ENCODE assay signal across 1 cellular context in genomic region chr6:154414021-154414813, GRCh38.
TF ChIP-seq lines count a peak whose summit lies in the region.

No MANE protein-coding gene starts in this region.

TF ChIP-seq in HepG2, 621 proteins besides CTCF, POLR2A, EP300 and RAD21 (continued from another document and continues in another):
- TF ChIP-seq ZC3H4 (CRISPR knock-in tag; IDR thresholded peaks at IDR 0.05; ENCODE audit: borderline replicate concordance) (no peak), ZNF776 (CRISPR knock-in tag; IDR thresholded peaks at IDR 0.05) (no peak), ZNF678 (CRISPR knock-in tag; IDR thresholded peaks at IDR 0.05) (no peak), ZNF720 (CRISPR knock-in tag; IDR thresholded peaks at IDR 0.05) (no peak), IRF1 (CRISPR knock-in tag; IDR thresholded peaks at IDR 0.05; ENCODE audit: low read depth) (no peak), GFI1 (CRISPR knock-in tag; IDR thresholded peaks at IDR 0.05; ENCODE audit: borderline replicate concordance) (0 out of 2 replicates have a peak, but pooled peaks have one; percentile 51), KLF15 (CRISPR knock-in tag; IDR thresholded peaks at IDR 0.05; ENCODE audit: borderline replicate concordance) (no peak), ZNF670 (CRISPR knock-in tag; IDR thresholded peaks at IDR 0.05; ENCODE audit: borderline replicate concordance) (peak; percentile 63; the same call in 1 of the 2 replicates), KLF16 (CRISPR knock-in tag; IDR thresholded peaks at IDR 0.05) (peak in 1 of 2 experiments; percentile 59; a peak in 1 of 4 replicates), ZNF264 (CRISPR knock-in tag; IDR thresholded peaks at IDR 0.05) (no peak), PREB (CRISPR knock-in tag; IDR thresholded peaks at IDR 0.05) (no peak), ZNF879 (CRISPR knock-in tag; IDR thresholded peaks at IDR 0.05) (no peak), ZNF543 (CRISPR knock-in tag; IDR thresholded peaks at IDR 0.05) (no peak), CBX2 (IDR thresholded peaks at IDR 0.05; ENCODE audit: low read depth, low read length) (no peak), CBX2 (CRISPR knock-in tag; IDR thresholded peaks at IDR 0.05; ENCODE audit: low read depth) (no peak), ATF3 (CRISPR knock-in tag; IDR thresholded peaks at IDR 0.05) (peak; percentile 60), PHF5A (CRISPR knock-in tag; IDR thresholded peaks at IDR 0.05; ENCODE audit: low read depth, unreplicated experiment) (no peak), ZBTB1 (CRISPR knock-in tag; IDR thresholded peaks at IDR 0.05; ENCODE audit: borderline replicate concordance) (no peak), POLR2AphosphoS2 (IDR thresholded peaks at IDR 0.05; ENCODE audit: low read depth, low read length) (no peak), CHD4 (IDR thresholded peaks at IDR 0.05; ENCODE audit: borderline replicate concordance, low read length) (no peak), YY1 (IDR thresholded peaks at IDR 0.05; ENCODE audit: insufficient read depth, insufficient replicate concordance, low read depth, low read length) (no peak), HOXA7 (CRISPR knock-in tag; IDR thresholded peaks at IDR 0.05) (no peak), KMT2B (CRISPR knock-in tag; IDR thresholded peaks at IDR 0.05) (no peak), GATA4 (IDR thresholded peaks at IDR 0.05; ENCODE audit: borderline replicate concordance, low read depth) (no peak), CREBL2 (CRISPR knock-in tag; IDR thresholded peaks at IDR 0.05; ENCODE audit: borderline replicate concordance) (no peak), DNMT3B (CRISPR knock-in tag; conservative IDR thresholded peaks at IDR 0.05) (no peak), ZNF263 (CRISPR knock-in tag; IDR thresholded peaks at IDR 0.05) (no peak), TFDP2 (CRISPR knock-in tag; IDR thresholded peaks at IDR 0.05) (no peak), PBX3 (CRISPR knock-in tag; IDR thresholded peaks at IDR 0.05; ENCODE audit: borderline replicate concordance) (no peak), HIC2 (CRISPR knock-in tag; IDR thresholded peaks at IDR 0.05; ENCODE audit: low read depth) (no peak), ZNF12 (CRISPR knock-in tag; IDR thresholded peaks at IDR 0.05) (0 out of 2 replicates have a peak, but pooled peaks have one; percentile 17), ZNF75D (CRISPR knock-in tag; IDR thresholded peaks at IDR 0.05; ENCODE audit: borderline replicate concordance) (no peak), ZNF331 (CRISPR knock-in tag; IDR thresholded peaks at IDR 0.05) (peak; percentile 56; the same call in 1 of the 2 replicates), ZBTB14 (CRISPR knock-in tag; IDR thresholded peaks at IDR 0.05) (no peak), ZNF256 (CRISPR knock-in tag; conservative IDR thresholded peaks at IDR 0.05) (no peak), ZNF780A (CRISPR knock-in tag; IDR thresholded peaks at IDR 0.05) (no peak), NKX3-1 (CRISPR knock-in tag; IDR thresholded peaks at IDR 0.05) (no peak), ZFP37 (CRISPR knock-in tag; IDR thresholded peaks at IDR 0.05; ENCODE audit: borderline replicate concordance) (no peak), ZNF10 (CRISPR knock-in tag; IDR thresholded peaks at IDR 0.05; ENCODE audit: borderline replicate concordance, low read depth) (no peak), MIER3 (CRISPR knock-in tag; IDR thresholded peaks at IDR 0.05; ENCODE audit: borderline replicate concordance) (peak; percentile 77), ZNF343 (CRISPR knock-in tag; IDR thresholded peaks at IDR 0.05) (no peak), CHD2 (IDR thresholded peaks at IDR 0.05; ENCODE audit: low read depth, low read length) (no peak), ZNF326 (CRISPR knock-in tag; IDR thresholded peaks at IDR 0.05; ENCODE audit: borderline replicate concordance) (no peak), ZNF17 (CRISPR knock-in tag; IDR thresholded peaks at IDR 0.05) (no peak), SRSF1 (optimal IDR thresholded peaks at IDR 0.05; ENCODE audit: low read depth, low read length) (no peak), ZNF382 (CRISPR knock-in tag; IDR thresholded peaks at IDR 0.05; ENCODE audit: borderline replicate concordance) (no peak)
- TF ChIP-seq, protein P1, sequence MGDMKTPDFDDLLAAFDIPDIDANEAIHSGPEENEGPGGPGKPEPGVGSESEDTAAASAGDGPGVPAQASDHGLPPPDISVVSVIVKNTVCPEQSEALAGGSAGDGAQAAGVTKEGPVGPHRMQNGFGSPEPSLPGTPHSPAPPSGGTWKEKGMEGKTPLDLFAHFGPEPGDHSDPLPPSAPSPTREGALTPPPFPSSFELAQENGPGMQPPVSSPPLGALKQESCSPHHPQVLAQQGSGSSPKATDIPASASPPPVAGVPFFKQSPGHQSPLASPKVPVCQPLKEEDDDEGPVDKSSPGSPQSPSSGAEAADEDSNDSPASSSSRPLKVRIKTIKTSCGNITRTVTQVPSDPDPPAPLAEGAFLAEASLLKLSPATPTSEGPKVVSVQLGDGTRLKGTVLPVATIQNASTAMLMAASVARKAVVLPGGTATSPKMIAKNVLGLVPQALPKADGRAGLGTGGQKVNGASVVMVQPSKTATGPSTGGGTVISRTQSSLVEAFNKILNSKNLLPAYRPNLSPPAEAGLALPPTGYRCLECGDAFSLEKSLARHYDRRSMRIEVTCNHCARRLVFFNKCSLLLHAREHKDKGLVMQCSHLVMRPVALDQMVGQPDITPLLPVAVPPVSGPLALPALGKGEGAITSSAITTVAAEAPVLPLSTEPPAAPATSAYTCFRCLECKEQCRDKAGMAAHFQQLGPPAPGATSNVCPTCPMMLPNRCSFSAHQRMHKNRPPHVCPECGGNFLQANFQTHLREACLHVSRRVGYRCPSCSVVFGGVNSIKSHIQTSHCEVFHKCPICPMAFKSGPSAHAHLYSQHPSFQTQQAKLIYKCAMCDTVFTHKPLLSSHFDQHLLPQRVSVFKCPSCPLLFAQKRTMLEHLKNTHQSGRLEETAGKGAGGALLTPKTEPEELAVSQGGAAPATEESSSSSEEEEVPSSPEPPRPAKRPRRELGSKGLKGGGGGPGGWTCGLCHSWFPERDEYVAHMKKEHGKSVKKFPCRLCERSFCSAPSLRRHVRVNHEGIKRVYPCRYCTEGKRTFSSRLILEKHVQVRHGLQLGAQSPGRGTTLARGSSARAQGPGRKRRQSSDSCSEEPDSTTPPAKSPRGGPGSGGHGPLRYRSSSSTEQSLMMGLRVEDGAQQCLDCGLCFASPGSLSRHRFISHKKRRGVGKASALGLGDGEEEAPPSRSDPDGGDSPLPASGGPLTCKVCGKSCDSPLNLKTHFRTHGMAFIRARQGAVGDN (CRISPR knock-in tag; IDR thresholded peaks at IDR 0.05): no peak
- TF ChIP-seq, protein P2, sequence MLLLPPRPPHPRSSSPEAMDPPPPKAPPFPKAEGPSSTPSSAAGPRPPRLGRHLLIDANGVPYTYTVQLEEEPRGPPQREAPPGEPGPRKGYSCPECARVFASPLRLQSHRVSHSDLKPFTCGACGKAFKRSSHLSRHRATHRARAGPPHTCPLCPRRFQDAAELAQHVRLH (CRISPR knock-in tag; IDR thresholded peaks at IDR 0.05; ENCODE audit: borderline replicate concordance, low read depth): no peak
- TF ChIP-seq, protein P3, sequence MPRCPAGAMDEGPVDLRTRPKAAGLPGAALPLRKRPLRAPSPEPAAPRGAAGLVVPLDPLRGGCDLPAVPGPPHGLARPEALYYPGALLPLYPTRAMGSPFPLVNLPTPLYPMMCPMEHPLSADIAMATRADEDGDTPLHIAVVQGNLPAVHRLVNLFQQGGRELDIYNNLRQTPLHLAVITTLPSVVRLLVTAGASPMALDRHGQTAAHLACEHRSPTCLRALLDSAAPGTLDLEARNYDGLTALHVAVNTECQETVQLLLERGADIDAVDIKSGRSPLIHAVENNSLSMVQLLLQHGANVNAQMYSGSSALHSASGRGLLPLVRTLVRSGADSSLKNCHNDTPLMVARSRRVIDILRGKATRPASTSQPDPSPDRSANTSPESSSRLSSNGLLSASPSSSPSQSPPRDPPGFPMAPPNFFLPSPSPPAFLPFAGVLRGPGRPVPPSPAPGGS (CRISPR knock-in tag; IDR thresholded peaks at IDR 0.05): no peak
- TF ChIP-seq, protein P4, sequence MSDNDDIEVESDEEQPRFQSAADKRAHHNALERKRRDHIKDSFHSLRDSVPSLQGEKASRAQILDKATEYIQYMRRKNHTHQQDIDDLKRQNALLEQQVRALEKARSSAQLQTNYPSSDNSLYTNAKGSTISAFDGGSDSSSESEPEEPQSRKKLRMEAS (IDR thresholded peaks at IDR 0.05): no peak
- TF ChIP-seq, protein P5, sequence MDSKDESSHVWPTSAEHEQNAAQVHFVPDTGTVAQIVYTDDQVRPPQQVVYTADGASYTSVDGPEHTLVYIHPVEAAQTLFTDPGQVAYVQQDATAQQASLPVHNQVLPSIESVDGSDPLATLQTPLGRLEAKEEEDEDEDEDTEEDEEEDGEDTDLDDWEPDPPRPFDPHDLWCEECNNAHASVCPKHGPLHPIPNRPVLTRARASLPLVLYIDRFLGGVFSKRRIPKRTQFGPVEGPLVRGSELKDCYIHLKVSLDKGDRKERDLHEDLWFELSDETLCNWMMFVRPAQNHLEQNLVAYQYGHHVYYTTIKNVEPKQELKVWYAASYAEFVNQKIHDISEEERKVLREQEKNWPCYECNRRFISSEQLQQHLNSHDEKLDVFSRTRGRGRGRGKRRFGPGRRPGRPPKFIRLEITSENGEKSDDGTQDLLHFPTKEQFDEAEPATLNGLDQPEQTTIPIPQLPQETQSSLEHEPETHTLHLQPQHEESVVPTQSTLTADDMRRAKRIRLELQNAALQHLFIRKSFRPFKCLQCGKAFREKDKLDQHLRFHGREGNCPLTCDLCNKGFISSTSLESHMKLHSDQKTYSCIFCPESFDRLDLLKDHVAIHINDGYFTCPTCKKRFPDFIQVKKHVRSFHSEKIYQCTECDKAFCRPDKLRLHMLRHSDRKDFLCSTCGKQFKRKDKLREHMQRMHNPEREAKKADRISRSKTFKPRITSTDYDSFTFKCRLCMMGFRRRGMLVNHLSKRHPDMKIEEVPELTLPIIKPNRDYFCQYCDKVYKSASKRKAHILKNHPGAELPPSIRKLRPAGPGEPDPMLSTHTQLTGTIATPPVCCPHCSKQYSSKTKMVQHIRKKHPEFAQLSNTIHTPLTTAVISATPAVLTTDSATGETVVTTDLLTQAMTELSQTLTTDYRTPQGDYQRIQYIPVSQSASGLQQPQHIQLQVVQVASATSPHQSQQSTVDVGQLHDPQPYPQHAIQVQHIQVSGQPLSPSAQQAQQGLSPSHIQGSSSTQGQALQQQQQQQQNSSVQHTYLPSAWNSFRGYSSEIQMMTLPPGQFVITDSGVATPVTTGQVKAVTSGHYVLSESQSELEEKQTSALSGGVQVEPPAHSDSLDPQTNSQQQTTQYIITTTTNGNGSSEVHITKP (CRISPR knock-in tag; IDR thresholded peaks at IDR 0.05; ENCODE audit: low read depth): peak; percentile 16; the same call in 1 of the 2 replicates
